ENCODE assay signal across 1 cellular context in genomic region chr6:82680192-82680591, GRCh38.
TF ChIP-seq lines count a peak whose summit lies in the region.

No MANE protein-coding gene starts in this region.

TF ChIP-seq in IMR-90, 13 proteins besides CTCF, POLR2A, EP300 and RAD21:
- TF ChIP-seq ELK1 (IDR thresholded peaks at IDR 0.05; ENCODE audit: borderline replicate concordance, low read depth, low read length) (no peak), MAFK (IDR thresholded peaks at IDR 0.05; ENCODE audit: low read depth, low read length) (no peak), BHLHE40 (IDR thresholded peaks at IDR 0.05; ENCODE audit: low read depth, low read length) (no peak), CHD1 (IDR thresholded peaks at IDR 0.05; ENCODE audit: low read depth, low read length) (no peak), RCOR1 (IDR thresholded peaks at IDR 0.05; ENCODE audit: insufficient replicate concordance, low read length) (no peak), USF2 (IDR thresholded peaks at IDR 0.05; ENCODE audit: low read depth, low read length) (no peak), MXI1 (IDR thresholded peaks at IDR 0.05; ENCODE audit: borderline replicate concordance, low read depth, low read length) (no peak), FOS (IDR thresholded peaks at IDR 0.05; ENCODE audit: low read depth, low read length) (no peak), RFX5 (IDR thresholded peaks at IDR 0.05; ENCODE audit: low read depth, low read length) (no peak), SMC3 (IDR thresholded peaks at IDR 0.05; ENCODE audit: low read depth, low read length) (no peak)
